ENCODE assay signal across 8 cellular contexts in the genomic region with DNA sequence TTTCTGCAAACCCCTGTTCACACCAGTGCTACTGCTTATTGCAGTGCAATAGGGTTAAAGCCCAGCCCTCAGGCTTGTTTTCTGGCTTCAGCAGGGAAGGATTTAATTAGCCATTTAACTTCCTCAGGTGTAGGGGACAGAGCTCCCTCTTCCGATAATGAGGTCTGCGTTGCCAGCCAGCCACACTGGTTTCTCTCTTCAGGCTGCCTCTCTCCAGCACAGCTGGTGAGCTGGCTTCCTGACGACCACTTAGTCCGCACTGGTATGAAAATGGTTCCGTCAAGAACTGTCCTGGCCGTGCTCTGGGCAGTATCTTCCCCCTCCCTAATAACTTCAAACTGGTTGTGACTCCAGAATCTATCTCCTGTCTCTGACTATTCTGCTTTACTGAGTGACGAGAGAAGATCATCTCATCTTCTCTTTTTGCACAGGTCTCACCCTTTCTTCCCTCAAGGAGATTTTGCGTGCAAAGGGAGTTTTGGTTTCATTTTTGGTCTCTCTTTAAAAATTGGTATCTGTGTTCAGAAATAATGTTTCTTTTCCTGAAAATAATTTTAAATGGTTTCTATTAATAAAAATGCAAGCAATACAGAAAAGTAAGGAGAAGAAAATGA. TPM values are rescaled to one million over a fixed set of nuclear protein-coding genes. Genes with fewer than 3 reads are reported as not detected.
DNase-seq lines count a peak whose midpoint lies in the region; ATAC-seq and TF ChIP-seq lines count a peak whose summit lies in the region.

No MANE protein-coding gene starts in this region.

- H3K9me2 ChIP-seq in GM23338 (ENCODE audit: insufficient read depth): no peaks in the 10 kb centered on the region

- no peaks in the 10 kb centered on the region for H3K9me3 ChIP-seq in thoracic aorta

- H3K36me3 Mint-ChIP-seq in GM23338 (ENCODE audit: low read depth): no peaks in the 10 kb centered on the region
- no peaks in the 10 kb centered on the region for H3K36me3 Mint-ChIP-seq in activated naive CD8-positive, alpha-beta T cell treated with anti-CD3 and anti-CD28 coated beads, Interleukin-2, amount 10 ng/mL, durations not matched to agents 7 days and 5 days
- no peaks in the 10 kb centered on the region for H3K36me3 Mint-ChIP-seq in endothelial cell (ENCODE audit: low read depth, unreplicated experiment)

- peak; percentile 87 for ATAC-seq in GM18505 (IDR thresholded peaks at IDR 0.05; ENCODE audit: unreplicated experiment)
- ATAC-seq in GM23338: peak; percentile 93
- peak; percentile 72 for ATAC-seq in activated naive CD8-positive, alpha-beta T cell treated with anti-CD3 and anti-CD28 coated beads, Interleukin-2, amount 10 ng/mL, durations not matched to agents 7 days and 5 days (ENCODE audit: low read depth)
- ATAC-seq in thoracic aorta (ENCODE audit: insufficient number of reproducible peaks, low FRiP score, low read depth): no peak

- H3K4me2 ChIP-seq in GM23338: no peak overlapping the region

- no peaks in the 10 kb centered on the region for H3K9me3 Mint-ChIP-seq in GM23338
- H3K9me3 Mint-ChIP-seq in activated naive CD8-positive, alpha-beta T cell treated with anti-CD3 and anti-CD28 coated beads, Interleukin-2, amount 10 ng/mL, durations not matched to agents 7 days and 5 days: no peaks in the 10 kb centered on the region
- H3K9me3 Mint-ChIP-seq in endothelial cell (ENCODE audit: unreplicated experiment): no peaks in the 10 kb centered on the region

- H3K27me3 Mint-ChIP-seq in GM23338 (ENCODE audit: insufficient read depth, low read depth, poor library complexity) (no peaks in the 10 kb centered on the region), endothelial cell (ENCODE audit: unreplicated experiment) (no peaks in the 10 kb centered on the region)
- peaks cover 2% of the 10 kb centered on the region for H3K27me3 Mint-ChIP-seq in activated naive CD8-positive, alpha-beta T cell treated with anti-CD3 and anti-CD28 coated beads, Interleukin-2, amount 10 ng/mL, durations not matched to agents 7 days and 5 days

- H3K36me3 ChIP-seq in GM23338 (ENCODE audit: insufficient read depth): no peaks in the 10 kb centered on the region
- H3K36me3 ChIP-seq in kidney epithelial cell (ENCODE audit: control insufficient read depth, insufficient read depth, low read length): no peaks in the 10 kb centered on the region
- H3K36me3 ChIP-seq in thoracic aorta: no peaks in the 10 kb centered on the region

- H3K4me3 Mint-ChIP-seq in GM23338 (no peak overlapping the region; the same call in 2 of the 3 replicates), endothelial cell (ENCODE audit: unreplicated experiment) (no peak overlapping the region)
- H3K4me3 Mint-ChIP-seq in activated naive CD8-positive, alpha-beta T cell treated with anti-CD3 and anti-CD28 coated beads, Interleukin-2, amount 10 ng/mL, durations not matched to agents 7 days and 5 days: peak overlapping the region; percentile 78

- H3K4me1 ChIP-seq in GM23338 (ENCODE audit: insufficient read depth) (peaks cover 9% of the 10 kb centered on the region; the same call in 1 of the 2 replicates), thoracic aorta (ENCODE audit: control insufficient read depth in 1 of 2, low read depth in 2 of 2) (no peaks in the 10 kb centered on the region)

- peak; percentile 45 for DNase-seq in GM23338 (ENCODE audit: low spot score)
- peak; percentile 43 for DNase-seq in LHCN-M2 (ENCODE audit: low read depth)
- DNase-seq in activated naive CD8-positive, alpha-beta T cell treated with anti-CD3 and anti-CD28 coated beads, Interleukin-2, amount 10 ng/mL, durations not matched to agents 7 days and 5 days: peak; percentile 28
- no peak for DNase-seq in kidney epithelial cell (ENCODE audit: low read depth)
- no peak for DNase-seq in thoracic aorta (ENCODE audit: low spot score)
- no peak for DNase-seq in NCI-H2227 (lab: John Stamatoyannopoulos, UW; ENCODE audit: unreplicated experiment)
- no peak for DNase-seq in endothelial cell (ENCODE audit: low spot score)

- H3K4me3 ChIP-seq in GM23338: no peak overlapping the region
- H3K4me3 ChIP-seq in kidney epithelial cell (ENCODE audit: low read depth, low read length): peak overlapping the region; percentile 44
- peak overlapping the region; percentile 75 for H3K4me3 ChIP-seq in thoracic aorta

- H3K27ac ChIP-seq in GM23338 (ENCODE audit: low read depth): no peak overlapping the region
- peak overlapping the region in 1 of 2 donors; percentile 9 for H3K27ac ChIP-seq in thoracic aorta

- H2AFZ ChIP-seq in GM23338: peak overlapping the region; percentile 76; the same call in 1 of the 2 replicates

- TF ChIP-seq CTCF in GM23338 (conservative IDR thresholded peaks at IDR 0.05; ENCODE audit: low read depth in 2 of 2) (peak in 1 of 2 experiments; percentile 34; a peak in 2 of 4 replicates), kidney epithelial cell (IDR thresholded peaks at IDR 0.05; ENCODE audit: insufficient read depth, low read length, poor library complexity, severe bottlenecking) (peak; percentile 17), thoracic aorta (IDR thresholded peaks at IDR 0.05) (no peak), endothelial cell (IDR thresholded peaks at IDR 0.05; ENCODE audit: unreplicated experiment) (no peak)

- H3K27me3 ChIP-seq in GM23338 (ENCODE audit: insufficient read depth): no peaks in the 10 kb centered on the region
- no peaks in the 10 kb centered on the region for H3K27me3 ChIP-seq in kidney epithelial cell (ENCODE audit: control insufficient read depth, insufficient read depth, low read length)
- H3K27me3 ChIP-seq in thoracic aorta (replicated peaks; ENCODE audit: insufficient read depth): no peaks in the 10 kb centered on the region

- H3K27ac Mint-ChIP-seq in GM23338 (no peak overlapping the region), endothelial cell (ENCODE audit: unreplicated experiment) (no peak overlapping the region)
- peak overlapping the region; percentile 67 for H3K27ac Mint-ChIP-seq in activated naive CD8-positive, alpha-beta T cell treated with anti-CD3 and anti-CD28 coated beads, Interleukin-2, amount 10 ng/mL, durations not matched to agents 7 days and 5 days

- POLR2A ChIA-PET in activated naive CD8-positive, alpha-beta T cell treated with anti-CD3 and anti-CD28 coated beads, Interleukin-2, amount 10 ng/mL, durations not matched to agents 7 days and 5 days (lab: Charles Lee): no interaction called here

- no peaks in the 10 kb centered on the region for H4K20me1 ChIP-seq in GM23338 (replicated peaks; ENCODE audit: insufficient read depth)

- no peaks in the 10 kb centered on the region for H3F3A ChIP-seq in GM23338 (replicated peaks; ENCODE audit: low read depth)

- no peak for TF ChIP-seq POLR2A in GM18505 (IDR thresholded peaks at IDR 0.05; ENCODE audit: borderline replicate concordance, extremely low read depth, insufficient read depth, insufficient read length)

- H3K4me1 Mint-ChIP-seq in GM23338 (peaks cover 18% of the 10 kb centered on the region), endothelial cell (ENCODE audit: unreplicated experiment) (peaks cover 6% of the 10 kb centered on the region)
- peaks cover 5% of the 10 kb centered on the region for H3K4me1 Mint-ChIP-seq in activated naive CD8-positive, alpha-beta T cell treated with anti-CD3 and anti-CD28 coated beads, Interleukin-2, amount 10 ng/mL, durations not matched to agents 7 days and 5 days

- H3K79me2 ChIP-seq in GM23338 (replicated peaks; ENCODE audit: insufficient read depth): no peaks in the 10 kb centered on the region

TF ChIP-seq in GM23338, 12 proteins besides CTCF, POLR2A, EP300 and RAD21 (continues in another document):
- no peak for TF ChIP-seq EZH2 (IDR thresholded peaks at IDR 0.05; ENCODE audit: low read depth, unreplicated experiment)
- TF ChIP-seq CREB1 (CRISPR knock-in tag; IDR thresholded peaks at IDR 0.05; ENCODE audit: low read depth): no peak
- TF ChIP-seq ZNF331 (CRISPR knock-in tag; IDR thresholded peaks at IDR 0.05; ENCODE audit: low read depth): no peak
- no peak for TF ChIP-seq JUNB (IDR thresholded peaks at IDR 0.05; ENCODE audit: unreplicated experiment)
- no peak for TF ChIP-seq NANOG (IDR thresholded peaks at IDR 0.05; ENCODE audit: borderline replicate concordance)
- no peak for TF ChIP-seq ZNF114 (CRISPR knock-in tag; IDR thresholded peaks at IDR 0.05)
- TF ChIP-seq, protein P1, sequence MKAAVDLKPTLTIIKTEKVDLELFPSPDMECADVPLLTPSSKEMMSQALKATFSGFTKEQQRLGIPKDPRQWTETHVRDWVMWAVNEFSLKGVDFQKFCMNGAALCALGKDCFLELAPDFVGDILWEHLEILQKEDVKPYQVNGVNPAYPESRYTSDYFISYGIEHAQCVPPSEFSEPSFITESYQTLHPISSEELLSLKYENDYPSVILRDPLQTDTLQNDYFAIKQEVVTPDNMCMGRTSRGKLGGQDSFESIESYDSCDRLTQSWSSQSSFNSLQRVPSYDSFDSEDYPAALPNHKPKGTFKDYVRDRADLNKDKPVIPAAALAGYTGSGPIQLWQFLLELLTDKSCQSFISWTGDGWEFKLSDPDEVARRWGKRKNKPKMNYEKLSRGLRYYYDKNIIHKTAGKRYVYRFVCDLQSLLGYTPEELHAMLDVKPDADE (IDR thresholded peaks at IDR 0.05): no peak

RNA-seq across cellular contexts. Expression of a gene that starts 49.2 kb away (rescaled TPM):
- not detected in 2 replicates for total RNA-seq in GM23338 (2014; rRNA removed; shearing (Covaris generic))
- not detected in 2 replicates for polyA plus RNA-seq in GM23338 (2016; fragmentation: Nextera tagmentation; extraction: Ambion mirVana)
- total RNA-seq in LHCN-M2 (2014; rRNA removed) (0.69 TPM in 1 of 2 replicates, not detected in the other), kidney epithelial cell (0.29 TPM in 1 of 2 replicates, not detected in the other), thoracic aorta (1 to 10 TPM in 1 of 2 donors, under 1 TPM in 1; 0.85 to 4.2 TPM), endothelial cell (ENCODE audit: unreplicated experiment) (0.15 TPM)
- polyA plus RNA-seq in LHCN-M2 (2012): 0.07 TPM
- total RNA-seq in activated naive CD8-positive, alpha-beta T cell treated with anti-CD3 and anti-CD28 coated beads, Interleukin-2, amount 10 ng/mL, durations not matched to agents 7 days and 5 days: not detected

Comparison
In these comparisons a context has a peak if more than half of its experiments do, and no peak if none do; other contexts are left out.
1. DNase-seq: peak in GM23338 (single experiment), LHCN-M2 (single experiment) and activated naive CD8-positive, alpha-beta T cell treated with anti-CD3 and anti-CD28 coated beads, Interleukin-2, amount 10 ng/mL, durations not matched to agents 7 days and 5 days (single experiment); none in kidney epithelial cell (single experiment), thoracic aorta (single experiment), NCI-H2227 (single experiment) and endothelial cell (single experiment).